16 cellular contexts compared by ENCODE assay signal in the genomic region with DNA sequence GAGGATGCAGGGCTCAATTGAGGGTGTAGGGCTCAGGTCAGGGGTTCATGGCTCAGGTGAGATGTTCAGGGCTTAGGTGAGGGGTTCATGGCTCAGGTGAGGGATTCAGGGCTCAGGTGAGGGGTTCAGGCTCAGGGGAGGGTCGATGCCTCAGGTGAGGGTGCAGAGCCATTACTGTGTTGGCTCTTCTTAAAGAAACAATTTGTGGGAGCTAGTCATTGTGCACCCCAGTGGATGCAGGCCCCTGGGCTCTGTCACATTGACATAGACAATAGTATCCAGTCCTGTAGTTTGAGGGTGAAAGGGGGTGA.
DNase-seq lines count a peak whose midpoint lies in the region; ATAC-seq and TF ChIP-seq lines count a peak whose summit lies in the region.
"Had no signal": no experiment of that assay in that cellular context is flagged by ENCODE, and none has a peak within 500 bp of the region (broad histone marks: within the 10 kb centered on the region; RNA-seq: fewer than 3 reads in every experiment).

No MANE protein-coding gene starts in this region.

- H3K9me3 Mint-ChIP-seq in activated CD4-positive, alpha-beta memory T cell treated with anti-CD3 and anti-CD28 coated beads, Interleukin-2, amount 10 ng/mL, durations not matched to agents 7 days and 5 days, result peaks cover 2% of the 10 kb centered on the region
- peaks cover 3% of the 10 kb centered on the region for H3K9me3 Mint-ChIP-seq in activated CD4-positive, alpha-beta memory T cell treated with anti-CD3 and anti-CD28 coated beads for 36 hours
- H3K9me3 Mint-ChIP-seq: H9 had no signal

- H3K36me3 ChIP-seq in neuronal stem cell (replicated peaks in 1 of 2; ENCODE audit: control insufficient read depth in 2 of 2, insufficient read depth in 2 of 2, low read length in 2 of 2) (no peaks in the 10 kb centered on the region), vagina (no peaks in the 10 kb centered on the region), ascending aorta (no peaks in the 10 kb centered on the region), gastrocnemius medialis (no peaks in the 10 kb centered on the region)

- no peak overlapping the region for H3K27ac Mint-ChIP-seq in activated CD4-positive, alpha-beta memory T cell treated with anti-CD3 and anti-CD28 coated beads, Interleukin-2, amount 10 ng/mL, durations not matched to agents 7 days and 5 days
- H3K27ac Mint-ChIP-seq in activated CD4-positive, alpha-beta memory T cell treated with anti-CD3 and anti-CD28 coated beads for 36 hours, result no peak overlapping the region
- H3K27ac Mint-ChIP-seq: CD8-positive, alpha-beta T cell had no signal

- H3K14ac ChIP-seq in neuronal stem cell (ENCODE audit: low read length), result no peak overlapping the region

- H3K4me1 Mint-ChIP-seq in activated CD4-positive, alpha-beta memory T cell treated with anti-CD3 and anti-CD28 coated beads, Interleukin-2, amount 10 ng/mL, durations not matched to agents 7 days and 5 days, result no peaks in the 10 kb centered on the region
- H3K4me1 Mint-ChIP-seq in activated CD4-positive, alpha-beta memory T cell treated with anti-CD3 and anti-CD28 coated beads for 36 hours (ENCODE audit: low read depth), result no peaks in the 10 kb centered on the region
- H3K4me1 Mint-ChIP-seq: CD14-positive monocyte, H9 had no signal

- CTCF ChIA-PET in activated CD4-positive, alpha-beta memory T cell treated with anti-CD3 and anti-CD28 coated beads, Interleukin-2, amount 10 ng/mL, durations not matched to agents 7 days and 5 days (lab: Charles Lee), result no interaction called here
- CTCF ChIA-PET in activated CD4-positive, alpha-beta memory T cell treated with anti-CD3 and anti-CD28 coated beads for 36 hours (lab: Charles Lee), result no interaction called here

- H3K27me3 Mint-ChIP-seq in activated CD4-positive, alpha-beta memory T cell treated with anti-CD3 and anti-CD28 coated beads, Interleukin-2, amount 10 ng/mL, durations not matched to agents 7 days and 5 days, result no peaks in the 10 kb centered on the region
- H3K27me3 Mint-ChIP-seq in activated CD4-positive, alpha-beta memory T cell treated with anti-CD3 and anti-CD28 coated beads for 36 hours, result peaks cover 4% of the 10 kb centered on the region

- no peak overlapping the region for H3K4me3 Mint-ChIP-seq in activated CD4-positive, alpha-beta memory T cell treated with anti-CD3 and anti-CD28 coated beads, Interleukin-2, amount 10 ng/mL, durations not matched to agents 7 days and 5 days
- no peak overlapping the region for H3K4me3 Mint-ChIP-seq in activated CD4-positive, alpha-beta memory T cell treated with anti-CD3 and anti-CD28 coated beads for 36 hours
- H3K4me3 Mint-ChIP-seq: CD14-positive monocyte; CD8-positive, alpha-beta T cell; H9 had no signal

- H2AK5ac ChIP-seq in neuronal stem cell (ENCODE audit: low read depth, low read length), result no peak overlapping the region

- H3K9ac ChIP-seq in neuronal stem cell (ENCODE audit: low read depth, low read length, poor library complexity), result no peak overlapping the region

- peak; percentile 8 for DNase-seq in activated CD4-positive, alpha-beta memory T cell treated with anti-CD3 and anti-CD28 coated beads, Interleukin-2, amount 10 ng/mL, durations not matched to agents 7 days and 5 days
- no peak for DNase-seq in activated CD4-positive, alpha-beta memory T cell treated with anti-CD3 and anti-CD28 coated beads for 36 hours
- DNase-seq in cardiac septum (ENCODE audit: low spot score) (peak; percentile 29), Right ventricle myocardium superior (no peak), neuronal stem cell (ENCODE audit: low spot score) (no peak), vagina (ENCODE audit: extremely low spot score in 2 of 2) (peak; percentile 64 to 71), ascending aorta (ENCODE audit: low spot score in 2 of 2) (no peak), gastrocnemius medialis (no peak)
- DNase-seq: COR-L47, DND-41, GDM1, GOT3 had no signal

- no peak overlapping the region for H3K4me2 ChIP-seq in neuronal stem cell (ENCODE audit: insufficient read depth, low read length, poor library complexity, severe bottlenecking)

- no peaks in the 10 kb centered on the region for H3K4me1 ChIP-seq in neuronal stem cell (ENCODE audit: control insufficient read depth in 2 of 2, insufficient read depth in 1 of 2, low read depth in 1 of 2, low read length in 2 of 2)
- no peaks in the 10 kb centered on the region for H3K4me1 ChIP-seq in vagina
- H3K4me1 ChIP-seq in ascending aorta, result no peaks in the 10 kb centered on the region
- H3K4me1 ChIP-seq in gastrocnemius medialis, result no peaks in the 10 kb centered on the region

- no peak overlapping the region for H4K91ac ChIP-seq in neuronal stem cell (ENCODE audit: low read depth, low read length, poor library complexity)

- H3K36me3 Mint-ChIP-seq in activated CD4-positive, alpha-beta memory T cell treated with anti-CD3 and anti-CD28 coated beads, Interleukin-2, amount 10 ng/mL, durations not matched to agents 7 days and 5 days (ENCODE audit: low read depth), result no peaks in the 10 kb centered on the region
- H3K36me3 Mint-ChIP-seq in activated CD4-positive, alpha-beta memory T cell treated with anti-CD3 and anti-CD28 coated beads for 36 hours, result no peaks in the 10 kb centered on the region
- H3K36me3 Mint-ChIP-seq: CD14-positive monocyte; CD8-positive, alpha-beta T cell had no signal

- in situ Hi-C loops in gastrocnemius medialis (cut with MboI; ENCODE audit: low sequenced_read_pairs in 4 of 4), result loop anchor here in 1 of 4 donors (25.0 kb wide), 1 partner anchor 201 kb away; a partner anchor contains a TSS

- no peaks in the 10 kb centered on the region for H3K27me3 ChIP-seq in neuronal stem cell (ENCODE audit: control insufficient read depth in 3 of 3, insufficient read depth in 3 of 3, low read depth in 1 of 3, low read length in 3 of 3)
- no peaks in the 10 kb centered on the region for H3K27me3 ChIP-seq in vagina
- no peaks in the 10 kb centered on the region for H3K27me3 ChIP-seq in ascending aorta
- H3K27me3 ChIP-seq in gastrocnemius medialis, result no peaks in the 10 kb centered on the region

- H3K18ac ChIP-seq in neuronal stem cell (ENCODE audit: low read length), result no peak overlapping the region

- no peak for ATAC-seq in Right ventricle myocardium superior (ENCODE audit: poor library complexity)
- ATAC-seq in gastrocnemius medialis, result no peak
- ATAC-seq: CD8-positive, alpha-beta T cell had no signal

- H3K27ac ChIP-seq in neuronal stem cell (replicated peaks; ENCODE audit: low read length) (no peak overlapping the region), vagina (no peak overlapping the region), ascending aorta (no peak overlapping the region), gastrocnemius medialis (no peak overlapping the region)
- H3K27ac ChIP-seq: 22Rv1 had no signal

- no peak overlapping the region for H2BK15ac ChIP-seq in neuronal stem cell (ENCODE audit: low read length)

- WGBS in neuronal stem cell (ENCODE audit: extremely low coverage in 2 of 2, insufficient read length in 2 of 2, insufficient replicate concordance in 1 of 2), 2 donors, result no CpG with 5 or more reads among the region's 1 CpG

- no peak overlapping the region for H2AFZ ChIP-seq in neuronal stem cell (ENCODE audit: low read length)

- intact Hi-C loops in activated CD4-positive, alpha-beta memory T cell treated with anti-CD3 and anti-CD28 coated beads for 36 hours (cut with micrococcal nuclease), result no loop called here
- intact Hi-C loops in cardiac septum (cut with DNase I), result no loop called here
- intact Hi-C loops in Right ventricle myocardium superior (cut with DNase I), result no loop called here
- intact Hi-C loops in vagina (cut with DNase I), result no loop called here
- intact Hi-C loops in ascending aorta (cut with DNase I), result no loop called here
- intact Hi-C loops in gastrocnemius medialis (cut with DNase I; ENCODE audit: low total_unique reads), result no loop called here

- no peaks in the 10 kb centered on the region for H3K79me1 ChIP-seq in neuronal stem cell (ENCODE audit: low read depth, low read length)

- peak overlapping the region; percentile 29 for H3K23ac ChIP-seq in neuronal stem cell (ENCODE audit: low read depth, low read length, poor library complexity)

- no peak overlapping the region for H3K4ac ChIP-seq in neuronal stem cell (ENCODE audit: low read length)

- POLR2A ChIA-PET in activated CD4-positive, alpha-beta memory T cell treated with anti-CD3 and anti-CD28 coated beads, Interleukin-2, amount 10 ng/mL, durations not matched to agents 7 days and 5 days (lab: Charles Lee), result no interaction called here
- POLR2A ChIA-PET in activated CD4-positive, alpha-beta memory T cell treated with anti-CD3 and anti-CD28 coated beads for 36 hours (lab: Charles Lee), result no interaction called here

- no peak overlapping the region for H2BK5ac ChIP-seq in neuronal stem cell (ENCODE audit: low read length)

- no peaks in the 10 kb centered on the region for H3K9me3 ChIP-seq in neuronal stem cell (replicated peaks in 1 of 2; ENCODE audit: control insufficient read depth in 2 of 2, insufficient read depth in 1 of 2, low read depth in 1 of 2, low read length in 2 of 2)
- H3K9me3 ChIP-seq in vagina, result no peaks in the 10 kb centered on the region
- no peaks in the 10 kb centered on the region for H3K9me3 ChIP-seq in ascending aorta
- no peaks in the 10 kb centered on the region for H3K9me3 ChIP-seq in gastrocnemius medialis

- no peak overlapping the region for H2BK12ac ChIP-seq in neuronal stem cell (ENCODE audit: low read length)

- no peak overlapping the region for H4K8ac ChIP-seq in neuronal stem cell (ENCODE audit: low read depth, low read length)

- H3K4me3 ChIP-seq in neuronal stem cell (ENCODE audit: low read length in 2 of 2) (no peak overlapping the region), vagina (no peak overlapping the region), ascending aorta (no peak overlapping the region), gastrocnemius medialis (no peak overlapping the region)

- TF ChIP-seq POLR2A in vagina (IDR thresholded peaks at IDR 0.05) (no peak), gastrocnemius medialis (IDR thresholded peaks at IDR 0.05) (no peak)

- H2BK120ac ChIP-seq in neuronal stem cell (ENCODE audit: low read depth, low read length), result no peak overlapping the region

- no peak for TF ChIP-seq CTCF in vagina (IDR thresholded peaks at IDR 0.05)
- TF ChIP-seq CTCF in ascending aorta (IDR thresholded peaks at IDR 0.05), result no peak
- TF ChIP-seq CTCF in gastrocnemius medialis (IDR thresholded peaks at IDR 0.05 in 4 of 5, conservative IDR thresholded peaks at IDR 0.05 in 1 of 5), result no peak

Comparison
In these comparisons a context has a peak if more than half of its experiments do, and no peak if none do; other contexts are left out.
1. DNase-seq: peak in activated CD4-positive, alpha-beta memory T cell treated with anti-CD3 and anti-CD28 coated beads, Interleukin-2, amount 10 ng/mL, durations not matched to agents 7 days and 5 days (single experiment), cardiac septum (single experiment) and vagina (2 of 2); none in activated CD4-positive, alpha-beta memory T cell treated with anti-CD3 and anti-CD28 coated beads for 36 hours (single experiment), Right ventricle myocardium superior (single experiment), neuronal stem cell (single experiment), ascending aorta (0 of 2) and gastrocnemius medialis (0 of 2).